Comparison of ENCODE assay signal across 1 cellular context in genomic region chr3:121545564-121546455, GRCh38.
TF ChIP-seq lines count a peak whose summit lies in the region.

POLQ (minus strand) TSS chr3:121545988; CDS start chr3:121545877, 111 bp downstream.

TF ChIP-seq in K562, 482 proteins besides CTCF, POLR2A, EP300 and RAD21 (continued from another document):
- TF ChIP-seq, protein P1, sequence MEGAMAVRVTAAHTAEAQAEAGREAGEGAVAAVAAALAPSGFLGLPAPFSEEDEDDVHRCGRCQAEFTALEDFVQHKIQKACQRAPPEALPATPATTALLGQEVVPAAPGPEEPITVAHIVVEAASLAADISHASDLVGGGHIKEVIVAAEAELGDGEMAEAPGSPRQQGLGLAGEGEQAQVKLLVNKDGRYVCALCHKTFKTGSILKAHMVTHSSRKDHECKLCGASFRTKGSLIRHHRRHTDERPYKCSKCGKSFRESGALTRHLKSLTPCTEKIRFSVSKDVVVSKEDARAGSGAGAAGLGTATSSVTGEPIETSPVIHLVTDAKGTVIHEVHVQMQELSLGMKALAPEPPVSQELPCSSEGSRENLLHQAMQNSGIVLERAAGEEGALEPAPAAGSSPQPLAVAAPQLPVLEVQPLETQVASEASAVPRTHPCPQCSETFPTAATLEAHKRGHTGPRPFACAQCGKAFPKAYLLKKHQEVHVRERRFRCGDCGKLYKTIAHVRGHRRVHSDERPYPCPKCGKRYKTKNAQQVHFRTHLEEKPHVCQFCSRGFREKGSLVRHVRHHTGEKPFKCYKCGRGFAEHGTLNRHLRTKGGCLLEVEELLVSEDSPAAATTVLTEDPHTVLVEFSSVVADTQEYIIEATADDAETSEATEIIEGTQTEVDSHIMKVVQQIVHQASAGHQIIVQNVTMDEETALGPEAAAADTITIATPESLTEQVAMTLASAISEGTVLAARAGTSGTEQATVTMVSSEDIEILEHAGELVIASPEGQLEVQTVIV (CRISPR knock-in tag; IDR thresholded peaks at IDR 0.05; ENCODE audit: borderline replicate concordance), result no peak
- TF ChIP-seq, protein P2, sequence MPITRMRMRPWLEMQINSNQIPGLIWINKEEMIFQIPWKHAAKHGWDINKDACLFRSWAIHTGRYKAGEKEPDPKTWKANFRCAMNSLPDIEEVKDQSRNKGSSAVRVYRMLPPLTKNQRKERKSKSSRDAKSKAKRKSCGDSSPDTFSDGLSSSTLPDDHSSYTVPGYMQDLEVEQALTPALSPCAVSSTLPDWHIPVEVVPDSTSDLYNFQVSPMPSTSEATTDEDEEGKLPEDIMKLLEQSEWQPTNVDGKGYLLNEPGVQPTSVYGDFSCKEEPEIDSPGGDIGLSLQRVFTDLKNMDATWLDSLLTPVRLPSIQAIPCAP (CRISPR knock-in tag; IDR thresholded peaks at IDR 0.05; ENCODE audit: borderline replicate concordance), result no peak
- TF ChIP-seq SP2 (IDR thresholded peaks at IDR 0.05; ENCODE audit: extremely low read depth, low read depth, low read length, poor library complexity, severe bottlenecking) (peak; percentile 98), CUX1 (CRISPR knock-in tag; IDR thresholded peaks at IDR 0.05) (no peak), FOXP1 (CRISPR knock-in tag; IDR thresholded peaks at IDR 0.05) (no peak), SRSF7 (optimal IDR thresholded peaks at IDR 0.05; ENCODE audit: low read depth, low read length) (no peak), CXXC5 (CRISPR knock-in tag; IDR thresholded peaks at IDR 0.05) (no peak; the same call in 1 of the 2 replicates), GABPB2 (CRISPR knock-in tag; conservative IDR thresholded peaks at IDR 0.05) (no peak), TBP (optimal IDR thresholded peaks at IDR 0.05; ENCODE audit: low read depth, low read length) (peak; percentile 66), CEBPB (tag; IDR thresholded peaks at IDR 0.05) (no peak)
TF ChIP-seq in K562: peak in this region for 64.
